In genomic region chr9:9003184-9003583, GRCh38 we compare ENCODE assay signal across 9 cellular contexts.
DNase-seq lines count a peak whose midpoint lies in the region; ATAC-seq and TF ChIP-seq lines count a peak whose summit lies in the region.
"Had no signal": no experiment of that assay in that cellular context is flagged by ENCODE, and none has a peak within 500 bp of the region (broad histone marks: within the 10 kb centered on the region; RNA-seq: fewer than 3 reads in every experiment).

No MANE protein-coding gene starts in this region.

- H3K27me3 Mint-ChIP-seq in MCF 10A (ENCODE audit: insufficient read depth, unreplicated experiment) = no peaks in the 10 kb centered on the region
- no peaks in the 10 kb centered on the region; the same call in 1 of the 2 replicates for H3K27me3 Mint-ChIP-seq in WTC11 (ENCODE audit: low read depth)
- no peaks in the 10 kb centered on the region for H3K27me3 Mint-ChIP-seq in type B pancreatic cell

- WGBS in mammary epithelial cell (ENCODE audit: low coverage, missing lambda C conversion rate) = 22% methylated on average over 1 of the region's 1 CpG

- in situ Hi-C loops in mammary epithelial cell (cut with MboI; ENCODE audit: low sequenced_read_pairs in 2 of 2) = no loop called here

- H3K36me3 Mint-ChIP-seq in MCF 10A (ENCODE audit: insufficient read depth, unreplicated experiment) (no peaks in the 10 kb centered on the region), WTC11 (no peaks in the 10 kb centered on the region; the same call in 1 of the 2 replicates), type B pancreatic cell (no peaks in the 10 kb centered on the region)

- no peak overlapping the region for H3K27ac ChIP-seq in mammary epithelial cell (ENCODE audit: insufficient read depth, low read depth, low read length)

- H4K20me1 ChIP-seq in mammary epithelial cell (ENCODE audit: insufficient read depth, low read length) = no peaks in the 10 kb centered on the region

- CTCF ChIA-PET in MCF 10A (lab: Yijun Ruan, JAX) = interaction anchor here (0.5 to 1.7 kb wide), 11 partner anchors 9 to 1437 kb away, joined by 3 to 7 read pairs (median 3); no protein-coding TSS in a partner anchor
- CTCF ChIA-PET in mammary epithelial cell (lab: Charles Lee; ENCODE audit: low non-redundant PET) = no interaction called here
- CTCF ChIA-PET in WTC11 (lab: Charles Lee) = interaction anchor here (0.6 to 1.4 kb wide), 4 partner anchors 25 to 940 kb away, joined by 3 to 5 read pairs (median 3); no protein-coding TSS in a partner anchor

- H3K4me1 Mint-ChIP-seq in MCF 10A (ENCODE audit: insufficient read depth, unreplicated experiment) = no peaks in the 10 kb centered on the region
- no peaks in the 10 kb centered on the region for H3K4me1 Mint-ChIP-seq in WTC11
- H3K4me1 Mint-ChIP-seq in type B pancreatic cell (ENCODE audit: unreplicated experiment) = no peaks in the 10 kb centered on the region

- no peaks in the 10 kb centered on the region for H3K36me3 ChIP-seq in mammary epithelial cell (ENCODE audit: insufficient read depth, low read length)

- DNase-seq in MCF 10A (ENCODE audit: unreplicated experiment) (peak; percentile 13), mammary epithelial cell (no peak), WTC11 (ENCODE audit: low spot score) (peak; percentile 16), hippocampal formation (lab: John Stamatoyannopoulos, UW) (peak; percentile 24 to 72), type B pancreatic cell (ENCODE audit: extremely low spot score, unreplicated experiment) (no peak), ureter (ENCODE audit: low spot score) (no peak)

- intact Hi-C loops in MCF 10A (cut with micrococcal nuclease) (loop anchor here (1.0 to 5.0 kb wide), 2 partner anchors 106 to 1159 kb away; no protein-coding TSS in a partner anchor), mammary epithelial cell (cut with micrococcal nuclease) (no loop called here)

- peak; percentile 87 for ATAC-seq in WTC11
- no peak for ATAC-seq in HG02840 (IDR thresholded peaks at IDR 0.05; ENCODE audit: low FRiP score, unreplicated experiment)
- ATAC-seq in GM18505 (IDR thresholded peaks at IDR 0.05; ENCODE audit: unreplicated experiment) = no peak

- BruUV-seq in MCF 10A (replicated peaks; lab: Mats Ljungman, UMichigan) (no TSS peak), mammary epithelial cell (replicated peaks; lab: Mats Ljungman, UMichigan) (no TSS peak)

- H3K27ac Mint-ChIP-seq in MCF 10A (ENCODE audit: low read depth, unreplicated experiment) (no peak overlapping the region), WTC11 (no peak overlapping the region), type B pancreatic cell (no peak overlapping the region)

- no peak overlapping the region for H2AFZ ChIP-seq in mammary epithelial cell (ENCODE audit: low read depth, low read length)

- no peaks in the 10 kb centered on the region for H3K9me3 ChIP-seq in mammary epithelial cell (replicated peaks; ENCODE audit: insufficient read depth, low read length)

- H3K4me3 Mint-ChIP-seq in MCF 10A (ENCODE audit: unreplicated experiment) = no peak overlapping the region
- H3K4me3 Mint-ChIP-seq in WTC11 = no peak overlapping the region
- H3K4me3 Mint-ChIP-seq in type B pancreatic cell = no peak overlapping the region

- peak; percentile 26 for TF ChIP-seq CTCF in MCF 10A (IDR thresholded peaks at IDR 0.05; ENCODE audit: unreplicated experiment)
- no peak for TF ChIP-seq CTCF in mammary epithelial cell (conservative IDR thresholded peaks at IDR 0.05 in 1 of 2, IDR thresholded peaks at IDR 0.05 in 1 of 2; ENCODE audit: extremely low read depth in 1 of 2, insufficient read depth in 1 of 2, low read depth in 1 of 2, low read length in 2 of 2)
- TF ChIP-seq CTCF in WTC11 (IDR thresholded peaks at IDR 0.05) = no peak
- TF ChIP-seq CTCF in type B pancreatic cell (conservative IDR thresholded peaks at IDR 0.05) = peak; percentile 50

- dilution Hi-C loops in mammary epithelial cell (cut with HindIII; ENCODE audit: low sequenced_read_pairs) = no loop called here

- H3K9me3 Mint-ChIP-seq in MCF 10A (ENCODE audit: unreplicated experiment) (peaks cover 8% of the 10 kb centered on the region), WTC11 (peaks cover 9% of the 10 kb centered on the region), type B pancreatic cell (peaks cover 6% of the 10 kb centered on the region)

- H3K4me1 ChIP-seq in mammary epithelial cell (ENCODE audit: insufficient read depth, low read length) = no peaks in the 10 kb centered on the region

- no peak overlapping the region for H3K4me2 ChIP-seq in mammary epithelial cell (ENCODE audit: insufficient read depth, low read depth, low read length)

- no peak overlapping the region for H3K4me3 ChIP-seq in mammary epithelial cell (replicated peaks in 1 of 3; ENCODE audit: insufficient read depth in 1 of 3, low read depth in 2 of 3, low read length in 3 of 3)
- H3K4me3 ChIP-seq: lung had no signal

- POLR2A ChIA-PET in MCF 10A (lab: Yijun Ruan, JAX) (no interaction called here), WTC11 (lab: Charles Lee) (no interaction called here)

- no peaks in the 10 kb centered on the region for H3K79me2 ChIP-seq in mammary epithelial cell (ENCODE audit: insufficient read depth, low read length)

- TF ChIP-seq POLR2A in GM18505 (IDR thresholded peaks at IDR 0.05; ENCODE audit: borderline replicate concordance, extremely low read depth, insufficient read depth, insufficient read length) = no peak

- no peak overlapping the region for H3K9ac ChIP-seq in mammary epithelial cell (ENCODE audit: insufficient read depth, low read length)

- no peaks in the 10 kb centered on the region for H3K27me3 ChIP-seq in mammary epithelial cell (ENCODE audit: insufficient read depth, low read length)

TF ChIP-seq in WTC11, 78 proteins besides CTCF, POLR2A, EP300 and RAD21 (continues in another document):
- TF ChIP-seq TP53 (CRISPR knock-in tag; IDR thresholded peaks at IDR 0.05) (no peak), ZBTB43 (CRISPR knock-in tag; IDR thresholded peaks at IDR 0.05) (no peak), MXD4 (CRISPR knock-in tag; IDR thresholded peaks at IDR 0.05; ENCODE audit: borderline replicate concordance) (no peak), E2F4 (CRISPR knock-in tag; IDR thresholded peaks at IDR 0.05; ENCODE audit: borderline replicate concordance, low read depth) (no peak), ZNF219 (CRISPR knock-in tag; IDR thresholded peaks at IDR 0.05; ENCODE audit: borderline replicate concordance) (no peak), E2F5 (CRISPR knock-in tag; IDR thresholded peaks at IDR 0.05) (no peak), ZNF512 (CRISPR knock-in tag; IDR thresholded peaks at IDR 0.05; ENCODE audit: borderline replicate concordance) (no peak), ZNF416 (CRISPR knock-in tag; IDR thresholded peaks at IDR 0.05) (no peak), ATF1 (CRISPR knock-in tag; IDR thresholded peaks at IDR 0.05) (no peak)

Comparison
In these comparisons a context has a peak if more than half of its experiments do, and no peak if none do; other contexts are left out.
1. DNase-seq: peak in MCF 10A (single experiment), WTC11 (single experiment) and hippocampal formation (2 of 2); none in mammary epithelial cell (single experiment), type B pancreatic cell (single experiment) and ureter (single experiment).
2. CTCF ChIP-seq: peak in MCF 10A (single experiment) and type B pancreatic cell (single experiment); none in mammary epithelial cell (0 of 2) and WTC11 (single experiment).